ENCODE assay signal across 8 cellular contexts in genomic region chr1:154669464-154670282, GRCh38.
DNase-seq lines count a peak whose midpoint lies in the region; ATAC-seq and TF ChIP-seq lines count a peak whose summit lies in the region.

No MANE protein-coding gene starts in this region.

- H3K4me3 ChIP-seq in OCI-LY7 (ENCODE audit: low read depth, low read length, poor library complexity, severe bottlenecking) = no peak overlapping the region

- no peak overlapping the region for H3K27ac ChIP-seq in OCI-LY7 (ENCODE audit: low read depth, low read length, poor library complexity, severe bottlenecking)

- peak; percentile 88 for TF ChIP-seq CTCF in GM10266 (IDR thresholded peaks at IDR 0.05; ENCODE audit: control insufficient read depth, insufficient read depth, low read depth, missing control alignments)
- TF ChIP-seq CTCF in OCI-LY7 (conservative IDR thresholded peaks at IDR 0.05; ENCODE audit: low read length) = peak; percentile 97
- peak; percentile 72 to 86 (median 85) for TF ChIP-seq CTCF in nephron (IDR thresholded peaks at IDR 0.05; ENCODE audit: unreplicated experiment in 3 of 3)

- no peak overlapping the region for H3K27ac Mint-ChIP-seq in nephron

- H3K27me3 Mint-ChIP-seq in nephron (ENCODE audit: low read depth) = peaks cover 6% of the 10 kb centered on the region

- no peaks in the 10 kb centered on the region for H3K4me1 Mint-ChIP-seq in nephron

- no peak for ATAC-seq in GM21528 (IDR thresholded peaks at IDR 0.05; ENCODE audit: low FRiP score, unreplicated experiment)

- 0 out of 2 replicates have a peak overlapping the region, but pooled peaks have one; percentile 7 for H3K4me2 ChIP-seq in OCI-LY7 (ENCODE audit: low read length)

- H4K20me1 ChIP-seq in OCI-LY7 (ENCODE audit: insufficient read depth, low read length) = no peaks in the 10 kb centered on the region

- DNase-seq in GM10266 (ENCODE audit: extremely low spot score) (peak; percentile 92), KG1 (lab: John Stamatoyannopoulos, UW) (peak; percentile 47), OCI-LY7 (ENCODE audit: low spot score) (peak; percentile 89), fibroblast of gingiva (ENCODE audit: low read depth) (peak; percentile 43)
- peak; percentile 74 for DNase-seq in activated T-cell treated with anti-CD3 and anti-CD28 coated beads, Interleukin-2, amount 50 U/mL, for 1 hour
- peak; percentile 53 to 74 (median 63) for DNase-seq in stimulated activated naive CD4-positive, alpha-beta T cell (lab: John Stamatoyannopoulos, UW)

- no peaks in the 10 kb centered on the region for H3K9me2 ChIP-seq in OCI-LY7 (ENCODE audit: insufficient read depth, low read length)

- CTCF ChIA-PET in OCI-LY7 (lab: Charles Lee; ENCODE audit: unreplicated experiment) = interaction anchor here (0.6 to 1.4 kb wide), 4 partner anchors 17 to 209 kb away, joined by 3 to 5 read pairs (median 4); no protein-coding TSS in a partner anchor

- POLR2A ChIA-PET in OCI-LY7 (lab: Charles Lee) = interaction anchor here (0.6 to 1.1 kb wide), 4 partner anchors 16 to 370 kb away, joined by 3 to 5 read pairs (median 3); partner anchors contain the start of gene PMVK

- H3K9me3 Mint-ChIP-seq in nephron = no peaks in the 10 kb centered on the region

- H2AFZ ChIP-seq in OCI-LY7 (ENCODE audit: low read length) = peak overlapping the region; percentile 72

- no peaks in the 10 kb centered on the region for H3K36me3 ChIP-seq in OCI-LY7 (ENCODE audit: insufficient read depth, low read length)

- no peak overlapping the region for H3K4me3 Mint-ChIP-seq in nephron

- no peaks in the 10 kb centered on the region for H3K79me2 ChIP-seq in OCI-LY7 (ENCODE audit: insufficient read depth, low read depth, low read length)

- H3K9me3 ChIP-seq in OCI-LY7 (ENCODE audit: low read length) = no peaks in the 10 kb centered on the region

- H3K4me1 ChIP-seq in OCI-LY7 (ENCODE audit: insufficient read depth, low read length, poor library complexity, severe bottlenecking) = peaks cover 8% of the 10 kb centered on the region

- no TSS peak for BruUV-seq in OCI-LY7 (replicated peaks; lab: Mats Ljungman, UMichigan)

- no peaks in the 10 kb centered on the region for H3K36me3 Mint-ChIP-seq in nephron (ENCODE audit: low read depth)

- intact Hi-C loops in OCI-LY7 (cut with micrococcal nuclease; ENCODE audit: unreplicated experiment) = loop anchor here (1.0 to 2.0 kb wide), 5 partner anchors 110 to 415 kb away; partner anchors contain the start of gene EFNA4
